15 cellular contexts compared by ENCODE assay signal in the genomic region with DNA sequence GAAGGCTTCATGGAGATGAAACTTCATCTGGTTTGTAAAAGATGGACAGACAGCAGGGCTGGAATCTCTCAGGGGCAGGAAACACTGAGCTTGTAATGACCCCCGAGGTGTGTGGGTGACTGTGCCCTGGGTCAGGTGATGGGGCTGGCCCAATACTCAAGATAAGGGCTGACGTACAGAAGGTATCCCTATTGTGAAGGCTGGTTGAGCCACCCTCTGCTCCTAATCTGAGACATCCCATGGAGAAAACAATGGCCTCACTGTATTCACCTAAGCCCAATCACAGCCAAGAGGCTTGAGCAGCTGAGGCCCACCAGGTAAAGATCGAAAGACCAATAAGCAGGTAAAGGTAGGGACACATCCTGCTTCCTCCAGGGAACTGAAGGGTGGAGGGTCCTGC. TPM values are rescaled to one million over a fixed set of nuclear protein-coding genes. Genes with fewer than 3 reads are reported as not detected.
DNase-seq lines count a peak whose midpoint lies in the region; ATAC-seq lines count a peak whose summit lies in the region.
"Had no signal": no experiment of that assay in that cellular context is flagged by ENCODE, and none has a peak within 500 bp of the region (broad histone marks: within the 10 kb centered on the region; RNA-seq: fewer than 3 reads in every experiment).

No MANE protein-coding gene starts in this region.

- in situ Hi-C loops in SK-MEL-5 (cut with HindIII; ENCODE audit: low pct_unique_long_range_greater_than_20kb, low sequenced_read_pairs), result loop anchor here (10.0 kb wide), 2 partner anchors 52 to 142 kb away; partner anchors contain the start of gene GBX1

- DNase-seq in cardiac septum (ENCODE audit: low spot score), result peak; percentile 63
- no peak for DNase-seq in Right ventricle myocardium superior
- DNase-seq in SK-MEL-5 (ENCODE audit: low read depth, low spot score), result peak; percentile 20
- peak; percentile 19 for DNase-seq in left lobe of liver (ENCODE audit: low spot score)
- DNase-seq in NCI-H1930 (lab: John Stamatoyannopoulos, UW), result no peak
- DNase-seq in NCI-H774 (lab: John Stamatoyannopoulos, UW), result no peak
- DNase-seq: Calu3; CD8-positive, alpha-beta T cell; DMS79 treated with DMSO at 0.1 percent for 48 hours; GF-D8; GM23248; HCEC 1CT had no signal

- intact Hi-C loops in cardiac septum (cut with DNase I) (no loop called here), Right ventricle myocardium superior (cut with DNase I) (no loop called here)

- no peak for ATAC-seq in Right ventricle myocardium superior (ENCODE audit: poor library complexity)
- no peak for ATAC-seq in left lobe of liver
- no peak for ATAC-seq in HG03135 (IDR thresholded peaks at IDR 0.05; ENCODE audit: unreplicated experiment)
- ATAC-seq: CD8-positive, alpha-beta T cell; GM12878 had no signal

RNA-seq across cellular contexts. Expression of gene NUB1, which starts 34.8 kb away (rescaled TPM):
- total RNA-seq in cardiac septum (32.6 TPM), Right ventricle myocardium superior (30.8 TPM), left lobe of liver (19.0 TPM)
- 73.4 and 80.6 TPM in 2 replicates for total RNA-seq in SK-MEL-5 (2014; rRNA removed; shearing (Covaris generic))
- 63.4 and 69.1 TPM in 2 replicates for polyA plus RNA-seq in SK-MEL-5 (2015; cell fraction: cytosol; rRNA removed)
- polyA plus RNA-seq in SK-MEL-5 (2015; cell fraction: nucleus; rRNA removed), result 53.9 and 59.9 TPM in 2 replicates

RNA-seq across cellular contexts. Expression of gene SMARCD3, which starts 58.4 kb away (rescaled TPM):
- total RNA-seq in cardiac septum (112 TPM), Right ventricle myocardium superior (131 TPM), left lobe of liver (2.2 TPM)
- 22.9 and 24.3 TPM in 2 replicates for total RNA-seq in SK-MEL-5 (2014; rRNA removed; shearing (Covaris generic))
- 21.3 and 25.5 TPM in 2 replicates for polyA plus RNA-seq in SK-MEL-5 (2015; cell fraction: cytosol; rRNA removed)
- 93.4 and 117 TPM in 2 replicates for polyA plus RNA-seq in SK-MEL-5 (2015; cell fraction: nucleus; rRNA removed)
- total RNA-seq: B cell had no signal

Comparison
In these comparisons a context has a peak if more than half of its experiments do, and no peak if none do; other contexts are left out.
1. DNase-seq: peak in cardiac septum (single experiment), SK-MEL-5 (single experiment) and left lobe of liver (single experiment); none in Right ventricle myocardium superior (single experiment), NCI-H1930 (0 of 2) and NCI-H774 (single experiment).